ENCODE assay signal across 1 cellular context in genomic region chr18:63320041-63320689, GRCh38.
TF ChIP-seq lines count a peak whose summit lies in the region.

No MANE protein-coding gene starts in this region.

TF ChIP-seq in WTC11, 78 proteins besides CTCF, POLR2A, EP300 and RAD21 (continued from another document):
- TF ChIP-seq PRDM15 (CRISPR knock-in tag; IDR thresholded peaks at IDR 0.05) (no peak), ZNF416 (CRISPR knock-in tag; IDR thresholded peaks at IDR 0.05) (no peak)
